In the genomic region with DNA sequence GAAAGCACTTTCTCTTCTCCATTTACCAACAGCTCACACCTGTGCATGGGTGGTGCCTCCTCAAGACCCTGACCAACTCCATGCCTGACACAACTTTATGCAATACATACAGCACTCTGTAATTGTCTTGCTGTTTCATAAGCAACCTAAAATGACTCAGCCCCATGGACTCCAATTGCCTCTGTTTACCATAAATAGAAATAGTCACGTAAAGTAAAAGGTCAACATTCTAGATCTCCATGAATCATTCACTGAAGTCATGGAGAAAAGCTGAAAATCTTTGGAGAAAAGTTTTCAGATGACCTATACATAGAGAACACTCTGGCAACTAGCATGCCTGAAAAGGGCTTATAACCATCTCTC, we compare ENCODE assay signal across 10 cellular contexts.
DNase-seq lines count a peak whose midpoint lies in the region; FAIRE-seq and TF ChIP-seq lines count a peak whose summit lies in the region.
"Had no signal": no experiment of that assay in that cellular context is flagged by ENCODE, and none has a peak within 500 bp of the region (broad histone marks: within the 10 kb centered on the region; RNA-seq: fewer than 3 reads in every experiment).

No MANE protein-coding gene starts in this region.

- H3K4me1 Mint-ChIP-seq in nephron progenitor cell: peaks cover 37% of the 10 kb centered on the region

- no peak overlapping the region for H3K27ac Mint-ChIP-seq in nephron progenitor cell
- H3K27ac Mint-ChIP-seq: activated CD4-positive, alpha-beta T cell treated with anti-CD3 and anti-CD28 coated beads for 36 hours had no signal

- intact Hi-C loops in lower leg skin (cut with DNase I; ENCODE audit: low total_unique reads): no loop called here

- TF ChIP-seq POLR2A in H54 (IDR thresholded peaks at IDR 0.05; ENCODE audit: low read depth, low read length): no peak
- no peak for TF ChIP-seq POLR2A in lower leg skin (IDR thresholded peaks at IDR 0.05)

- DNase-seq in H54 (ENCODE audit: insufficient read length, low spot score) (no peak), SK-MEL-5 (ENCODE audit: low read depth, low spot score) (peak; percentile 41), foreskin melanocyte (peak; percentile 86), smooth muscle cell of the brain vasculature (ENCODE audit: low read depth, low spot score) (peak; percentile 37), SHP77 (lab: John Stamatoyannopoulos, UW) (no peak), nephron progenitor cell (no peak), lower leg skin (ENCODE audit: low spot score in 2 of 2) (no peak), iPS-NIHi11 (ENCODE audit: low spot score) (no peak)
- DNase-seq: activated CD4-positive, alpha-beta T cell treated with anti-CD3 and anti-CD28 coated beads for 36 hours; NCI-H187 had no signal

- 36 to 68% methylated on average over 1 of the region's 1 CpG for WGBS in lower leg skin, 2 donors

- H3K27me3 Mint-ChIP-seq in nephron progenitor cell (ENCODE audit: low read depth, poor library complexity): peaks cover 3% of the 10 kb centered on the region
- H3K27me3 Mint-ChIP-seq: activated CD4-positive, alpha-beta T cell treated with anti-CD3 and anti-CD28 coated beads for 36 hours had no signal

- no peak overlapping the region for H3K4me3 Mint-ChIP-seq in nephron progenitor cell
- H3K4me3 Mint-ChIP-seq: activated CD4-positive, alpha-beta T cell treated with anti-CD3 and anti-CD28 coated beads for 36 hours had no signal

- in situ Hi-C loops in SK-MEL-5 (cut with HindIII; ENCODE audit: low pct_unique_long_range_greater_than_20kb, low sequenced_read_pairs): no loop called here

- peaks cover 11% of the 10 kb centered on the region for H3K36me3 Mint-ChIP-seq in nephron progenitor cell (ENCODE audit: low read depth)

- peak; percentile 53 for FAIRE-seq in H54 (lab: Jason Lieb, UNC)

- H3K4me3 ChIP-seq in lower leg skin (ENCODE audit: low read depth, poor library complexity, severe bottlenecking): no peak overlapping the region

- peaks cover 5% of the 10 kb centered on the region for H3K9me3 Mint-ChIP-seq in nephron progenitor cell

- TF ChIP-seq CTCF in nephron progenitor cell (IDR thresholded peaks at IDR 0.05): no peak
- no peak for TF ChIP-seq CTCF in lower leg skin (IDR thresholded peaks at IDR 0.05)

Comparison
In these comparisons a context has a peak if more than half of its experiments do, and no peak if none do; other contexts are left out.
1. DNase-seq: peak in SK-MEL-5 (single experiment), foreskin melanocyte (single experiment) and smooth muscle cell of the brain vasculature (single experiment); none in H54 (single experiment), SHP77 (0 of 2), nephron progenitor cell (single experiment), lower leg skin (0 of 2) and iPS-NIHi11 (single experiment).